ENCODE assay signal across 11 cellular contexts in the genomic region with DNA sequence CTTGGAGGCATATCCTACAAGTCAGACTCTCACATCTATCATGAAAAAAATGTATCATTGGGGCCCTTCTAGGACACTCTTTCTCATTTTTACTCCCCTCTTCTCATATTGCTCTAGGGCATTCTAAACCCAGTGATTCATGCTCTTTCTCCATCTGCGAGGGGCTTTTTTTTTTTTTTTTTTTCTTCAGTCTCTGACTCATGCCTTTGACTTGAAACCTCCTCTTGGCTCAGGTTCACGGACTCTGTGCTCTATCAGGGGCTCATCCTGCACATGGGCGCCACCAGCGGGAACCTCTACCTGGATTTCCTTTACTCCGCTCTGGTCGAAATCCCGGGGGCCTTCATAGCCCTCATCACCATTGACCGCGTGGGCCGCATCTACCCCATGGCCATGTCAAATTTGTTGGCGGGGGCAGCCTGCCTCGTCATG. TPM values are rescaled to one million over a fixed set of nuclear protein-coding genes. Genes with fewer than 3 reads are reported as not detected.
DNase-seq lines count a peak whose midpoint lies in the region; ATAC-seq, FAIRE-seq and TF ChIP-seq lines count a peak whose summit lies in the region.
"Had no signal": no experiment of that assay in that cellular context is flagged by ENCODE, and none has a peak within 500 bp of the region (broad histone marks: within the 10 kb centered on the region; RNA-seq: fewer than 3 reads in every experiment).

No MANE protein-coding gene starts in this region.

- H3K4me3 ChIP-seq in AG04450 (ENCODE audit: low read depth, low read length), result no peak overlapping the region
- no peak overlapping the region for H3K4me3 ChIP-seq in bronchial epithelial cell (ENCODE audit: low read depth, low read length)
- no peak overlapping the region for H3K4me3 ChIP-seq in lower leg skin (ENCODE audit: low read depth, poor library complexity, severe bottlenecking)

- H3K27me3 ChIP-seq in AG04450 (ENCODE audit: control insufficient read depth, insufficient read depth, low read length), result no peaks in the 10 kb centered on the region
- no peaks in the 10 kb centered on the region for H3K27me3 ChIP-seq in bronchial epithelial cell (ENCODE audit: control insufficient read depth, insufficient read depth, low read length)

- no peak for FAIRE-seq in bronchial epithelial cell (lab: Jason Lieb, UNC)

- intact Hi-C loops in lower leg skin (cut with DNase I; ENCODE audit: low total_unique reads), result loop anchor here (10.0 kb wide), 1 partner anchor 315 kb away; no protein-coding TSS in a partner anchor

- peak; percentile 74 for DNase-seq in AG04450 (ENCODE audit: low read depth, low spot score)
- peak; percentile 58 for DNase-seq in HPDE6-E6E7 (ENCODE audit: extremely low spot score)
- peak; percentile 84 for DNase-seq in bronchial epithelial cell (ENCODE audit: low read depth)
- peak; percentile 12 to 64 for DNase-seq in lower leg skin (ENCODE audit: low spot score in 2 of 2)
- DNase-seq in NCI-H345 treated with DMSO at 0.1 percent for 48 hours (lab: John Stamatoyannopoulos, UW; ENCODE audit: unreplicated experiment), result no peak
- DNase-seq in activated effector memory CD4-positive, alpha-beta T cell treated with Interleukin-2 at 50 U/mL for 16 hours, result no peak
- DNase-seq: DMS 273 treated with DMSO at 0.1 percent for 48 hours, T-helper 17 cell had no signal

- TF ChIP-seq CTCF in AG04450 (IDR thresholded peaks at IDR 0.05; ENCODE audit: low read depth, low read length) (no peak), bronchial epithelial cell (IDR thresholded peaks at IDR 0.05; ENCODE audit: insufficient read depth, low read length, severe bottlenecking) (no peak), lower leg skin (IDR thresholded peaks at IDR 0.05) (no peak)

- H3K27ac ChIP-seq in AG04450 (ENCODE audit: low read depth, low read length), result no peak overlapping the region
- H3K27ac ChIP-seq: neutrophil had no signal

- no peaks in the 10 kb centered on the region for H3K9me3 ChIP-seq in AG04450 (ENCODE audit: control insufficient read depth, insufficient read depth, low read length)
- H3K9me3 ChIP-seq: neutrophil had no signal

- POLR2A ChIA-PET in AG04450 (lab: Yijun Ruan, JAX), result no interaction called here

- TF ChIP-seq POLR2A in lower leg skin (IDR thresholded peaks at IDR 0.05), result no peak

- CTCF ChIA-PET in AG04450 (lab: Charles Lee), result interaction anchor here (1.9 to 3.5 kb wide), 3 partner anchors 8 to 316 kb away, joined by 4 to 75 read pairs (median 7); no protein-coding TSS in a partner anchor

- 80 to 81% methylated on average over 12 of the region's 12 CpGs for WGBS in lower leg skin, 2 donors

- no peak for ATAC-seq in GM18909 (IDR thresholded peaks at IDR 0.05; ENCODE audit: poor library complexity, unreplicated experiment)
- no peak for ATAC-seq in HG03565 (IDR thresholded peaks at IDR 0.05; ENCODE audit: unreplicated experiment)
- ATAC-seq: T-helper 17 cell had no signal

- H3K36me3 ChIP-seq in bronchial epithelial cell (ENCODE audit: control insufficient read depth, insufficient read depth, low read length), result no peaks in the 10 kb centered on the region
- H3K36me3 ChIP-seq: neutrophil had no signal

RNA-seq across cellular contexts. Expression of a gene that starts 17.8 kb away (rescaled TPM):
- 0.10 and 0.36 TPM in 2 replicates for polyA plus RNA-seq in AG04450 (2011; rRNA removed)
- 1.1 and 1.2 TPM in 2 replicates for polyA minus RNA-seq in AG04450 (2011; rRNA and poly(A)+ RNA removed)
- total RNA-seq in bronchial epithelial cell (under 0.01 and 1.3 TPM in 2 replicates), lower leg skin (1 to 10 TPM in 1 of 4 donors, under 1 TPM in 2, not detected in 1; 0.65 to 1.4 (median 0.80) TPM)

Comparison
In these comparisons a context has a peak if more than half of its experiments do, and no peak if none do; other contexts are left out.
1. DNase-seq: peak in AG04450 (single experiment), HPDE6-E6E7 (single experiment), bronchial epithelial cell (single experiment) and lower leg skin (2 of 2); none in NCI-H345 treated with DMSO at 0.1 percent for 48 hours (single experiment) and activated effector memory CD4-positive, alpha-beta T cell treated with Interleukin-2 at 50 U/mL for 16 hours (single experiment).